In the genomic region with DNA sequence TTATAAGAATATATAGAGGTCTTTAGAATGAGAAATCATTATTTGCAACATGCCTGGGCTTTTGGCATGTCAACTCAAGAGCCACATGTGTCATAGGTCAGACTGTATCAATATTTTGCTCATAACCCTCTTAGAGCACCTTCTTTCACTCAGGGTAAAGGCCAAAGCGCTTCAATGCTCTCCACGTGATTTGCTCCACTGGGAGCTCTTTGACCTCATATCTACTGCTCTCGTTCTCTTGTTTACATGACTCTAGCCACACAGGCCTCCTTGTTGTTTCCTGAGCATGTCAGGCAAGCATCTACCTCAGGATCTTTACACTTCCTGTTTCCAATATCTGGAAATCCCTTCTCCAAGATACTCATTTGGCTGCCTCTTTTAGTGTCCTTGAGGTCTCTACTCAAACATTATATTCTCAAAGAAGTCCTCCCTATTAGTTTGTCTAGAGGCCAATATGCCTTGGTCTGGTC, we compare ENCODE assay signal across 1 cellular context.
TF ChIP-seq lines count a peak whose summit lies in the region.

No MANE protein-coding gene starts in this region.

TF ChIP-seq in HepG2, 621 proteins besides CTCF, POLR2A, EP300 and RAD21 (continued from another document and continues in another):
- TF ChIP-seq, protein P1, sequence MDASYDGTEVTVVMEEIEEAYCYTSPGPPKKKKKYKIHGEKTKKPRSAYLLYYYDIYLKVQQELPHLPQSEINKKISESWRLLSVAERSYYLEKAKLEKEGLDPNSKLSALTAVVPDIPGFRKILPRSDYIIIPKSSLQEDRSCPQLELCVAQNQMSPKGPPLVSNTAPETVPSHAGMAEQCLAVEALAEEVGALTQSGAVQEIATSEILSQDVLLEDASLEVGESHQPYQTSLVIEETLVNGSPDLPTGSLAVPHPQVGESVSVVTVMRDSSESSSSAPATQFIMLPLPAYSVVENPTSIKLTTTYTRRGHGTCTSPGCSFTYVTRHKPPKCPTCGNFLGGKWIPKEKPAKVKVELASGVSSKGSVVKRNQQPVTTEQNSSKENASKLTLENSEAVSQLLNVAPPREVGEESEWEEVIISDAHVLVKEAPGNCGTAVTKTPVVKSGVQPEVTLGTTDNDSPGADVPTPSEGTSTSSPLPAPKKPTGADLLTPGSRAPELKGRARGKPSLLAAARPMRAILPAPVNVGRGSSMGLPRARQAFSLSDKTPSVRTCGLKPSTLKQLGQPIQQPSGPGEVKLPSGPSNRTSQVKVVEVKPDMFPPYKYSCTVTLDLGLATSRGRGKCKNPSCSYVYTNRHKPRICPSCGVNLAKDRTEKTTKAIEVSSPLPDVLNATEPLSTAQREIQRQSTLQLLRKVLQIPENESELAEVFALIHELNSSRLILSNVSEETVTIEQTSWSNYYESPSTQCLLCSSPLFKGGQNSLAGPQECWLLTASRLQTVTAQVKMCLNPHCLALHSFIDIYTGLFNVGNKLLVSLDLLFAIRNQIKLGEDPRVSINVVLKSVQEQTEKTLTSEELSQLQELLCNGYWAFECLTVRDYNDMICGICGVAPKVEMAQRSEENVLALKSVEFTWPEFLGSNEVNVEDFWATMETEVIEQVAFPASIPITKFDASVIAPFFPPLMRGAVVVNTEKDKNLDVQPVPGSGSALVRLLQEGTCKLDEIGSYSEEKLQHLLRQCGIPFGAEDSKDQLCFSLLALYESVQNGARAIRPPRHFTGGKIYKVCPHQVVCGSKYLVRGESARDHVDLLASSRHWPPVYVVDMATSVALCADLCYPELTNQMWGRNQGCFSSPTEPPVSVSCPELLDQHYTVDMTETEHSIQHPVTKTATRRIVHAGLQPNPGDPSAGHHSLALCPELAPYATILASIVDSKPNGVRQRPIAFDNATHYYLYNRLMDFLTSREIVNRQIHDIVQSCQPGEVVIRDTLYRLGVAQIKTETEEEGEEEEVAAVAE (CRISPR knock-in tag; IDR thresholded peaks at IDR 0.05; ENCODE audit: borderline replicate concordance) = peak; percentile 77; the same call in 1 of the 2 replicates
- TF ChIP-seq KLF11 (CRISPR knock-in tag; IDR thresholded peaks at IDR 0.05) (peak; percentile 88; the same call in 1 of the 2 replicates), MTA1 (CRISPR knock-in tag; IDR thresholded peaks at IDR 0.05; ENCODE audit: borderline replicate concordance) (no peak; the same call in 1 of the 2 replicates), TMF1 (CRISPR knock-in tag; IDR thresholded peaks at IDR 0.05; ENCODE audit: low read depth) (no peak), ZNF383 (CRISPR knock-in tag; IDR thresholded peaks at IDR 0.05; ENCODE audit: borderline replicate concordance) (no peak), KMT2B (CRISPR knock-in tag; IDR thresholded peaks at IDR 0.05) (peak; percentile 68; the same call in 1 of the 2 replicates), ZNF232 (CRISPR knock-in tag; IDR thresholded peaks at IDR 0.05; ENCODE audit: borderline replicate concordance) (peak; percentile 94; the same call in 1 of the 2 replicates), ATAD3A (CRISPR knock-in tag; IDR thresholded peaks at IDR 0.05) (no peak), SMAD1 (CRISPR knock-in tag; IDR thresholded peaks at IDR 0.05; ENCODE audit: borderline replicate concordance, low read depth) (no peak), ZNF496 (CRISPR knock-in tag; IDR thresholded peaks at IDR 0.05; ENCODE audit: insufficient replicate concordance) (no peak), CC2D1A (CRISPR knock-in tag; IDR thresholded peaks at IDR 0.05) (no peak), ZKSCAN1 (IDR thresholded peaks at IDR 0.05; ENCODE audit: low read length) (0 out of 2 replicates have a peak, but pooled peaks have one; percentile 20), EZH2 (conservative IDR thresholded peaks at IDR 0.05; ENCODE audit: low read depth, low read length) (no peak), ZBTB21 (CRISPR knock-in tag; IDR thresholded peaks at IDR 0.05) (peak; percentile 78), ZNF207 (IDR thresholded peaks at IDR 0.05; ENCODE audit: borderline replicate concordance) (no peak), MED13 (CRISPR knock-in tag; IDR thresholded peaks at IDR 0.05) (no peak), TAF15 (IDR thresholded peaks at IDR 0.05; ENCODE audit: low read depth, low read length, poor library complexity, severe bottlenecking) (no peak), ZNF547 (CRISPR knock-in tag; IDR thresholded peaks at IDR 0.05) (peak; percentile 48; the same call in 1 of the 2 replicates), KDM5A (IDR thresholded peaks at IDR 0.05; ENCODE audit: borderline replicate concordance, low read length) (no peak)
- TF ChIP-seq, protein P2, sequence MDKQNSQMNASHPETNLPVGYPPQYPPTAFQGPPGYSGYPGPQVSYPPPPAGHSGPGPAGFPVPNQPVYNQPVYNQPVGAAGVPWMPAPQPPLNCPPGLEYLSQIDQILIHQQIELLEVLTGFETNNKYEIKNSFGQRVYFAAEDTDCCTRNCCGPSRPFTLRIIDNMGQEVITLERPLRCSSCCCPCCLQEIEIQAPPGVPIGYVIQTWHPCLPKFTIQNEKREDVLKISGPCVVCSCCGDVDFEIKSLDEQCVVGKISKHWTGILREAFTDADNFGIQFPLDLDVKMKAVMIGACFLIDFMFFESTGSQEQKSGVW (CRISPR knock-in tag; IDR thresholded peaks at IDR 0.05; ENCODE audit: borderline replicate concordance) = no peak
- TF ChIP-seq, protein P3, sequence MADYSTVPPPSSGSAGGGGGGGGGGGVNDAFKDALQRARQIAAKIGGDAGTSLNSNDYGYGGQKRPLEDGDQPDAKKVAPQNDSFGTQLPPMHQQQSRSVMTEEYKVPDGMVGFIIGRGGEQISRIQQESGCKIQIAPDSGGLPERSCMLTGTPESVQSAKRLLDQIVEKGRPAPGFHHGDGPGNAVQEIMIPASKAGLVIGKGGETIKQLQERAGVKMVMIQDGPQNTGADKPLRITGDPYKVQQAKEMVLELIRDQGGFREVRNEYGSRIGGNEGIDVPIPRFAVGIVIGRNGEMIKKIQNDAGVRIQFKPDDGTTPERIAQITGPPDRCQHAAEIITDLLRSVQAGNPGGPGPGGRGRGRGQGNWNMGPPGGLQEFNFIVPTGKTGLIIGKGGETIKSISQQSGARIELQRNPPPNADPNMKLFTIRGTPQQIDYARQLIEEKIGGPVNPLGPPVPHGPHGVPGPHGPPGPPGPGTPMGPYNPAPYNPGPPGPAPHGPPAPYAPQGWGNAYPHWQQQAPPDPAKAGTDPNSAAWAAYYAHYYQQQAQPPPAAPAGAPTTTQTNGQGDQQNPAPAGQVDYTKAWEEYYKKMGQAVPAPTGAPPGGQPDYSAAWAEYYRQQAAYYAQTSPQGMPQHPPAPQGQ (CRISPR knock-in tag; IDR thresholded peaks at IDR 0.05; ENCODE audit: borderline replicate concordance) = 0 out of 2 replicates have a peak, but pooled peaks have one; percentile 41
- TF ChIP-seq, protein P4, sequence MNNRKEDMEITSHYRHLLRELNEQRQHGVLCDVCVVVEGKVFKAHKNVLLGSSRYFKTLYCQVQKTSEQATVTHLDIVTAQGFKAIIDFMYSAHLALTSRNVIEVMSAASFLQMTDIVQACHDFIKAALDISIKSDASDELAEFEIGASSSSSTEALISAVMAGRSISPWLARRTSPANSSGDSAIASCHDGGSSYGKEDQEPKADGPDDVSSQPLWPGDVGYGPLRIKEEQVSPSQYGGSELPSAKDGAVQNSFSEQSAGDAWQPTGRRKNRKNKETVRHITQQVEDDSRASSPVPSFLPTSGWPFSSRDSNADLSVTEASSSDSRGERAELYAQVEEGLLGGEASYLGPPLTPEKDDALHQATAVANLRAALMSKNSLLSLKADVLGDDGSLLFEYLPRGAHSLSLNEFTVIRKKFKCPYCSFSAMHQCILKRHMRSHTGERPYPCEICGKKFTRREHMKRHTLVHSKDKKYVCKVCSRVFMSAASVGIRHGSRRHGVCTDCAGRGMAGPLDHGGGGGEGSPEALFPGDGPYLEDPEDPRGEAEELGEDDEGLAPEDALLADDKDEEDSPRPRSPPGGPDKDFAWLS (CRISPR knock-in tag; IDR thresholded peaks at IDR 0.05; ENCODE audit: borderline replicate concordance) = no peak
- TF ChIP-seq, protein P5, sequence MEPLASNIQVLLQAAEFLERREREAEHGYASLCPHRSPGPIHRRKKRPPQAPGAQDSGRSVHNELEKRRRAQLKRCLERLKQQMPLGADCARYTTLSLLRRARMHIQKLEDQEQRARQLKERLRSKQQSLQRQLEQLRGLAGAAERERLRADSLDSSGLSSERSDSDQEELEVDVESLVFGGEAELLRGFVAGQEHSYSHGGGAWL (CRISPR knock-in tag; IDR thresholded peaks at IDR 0.05) = no peak
- TF ChIP-seq, protein P6, sequence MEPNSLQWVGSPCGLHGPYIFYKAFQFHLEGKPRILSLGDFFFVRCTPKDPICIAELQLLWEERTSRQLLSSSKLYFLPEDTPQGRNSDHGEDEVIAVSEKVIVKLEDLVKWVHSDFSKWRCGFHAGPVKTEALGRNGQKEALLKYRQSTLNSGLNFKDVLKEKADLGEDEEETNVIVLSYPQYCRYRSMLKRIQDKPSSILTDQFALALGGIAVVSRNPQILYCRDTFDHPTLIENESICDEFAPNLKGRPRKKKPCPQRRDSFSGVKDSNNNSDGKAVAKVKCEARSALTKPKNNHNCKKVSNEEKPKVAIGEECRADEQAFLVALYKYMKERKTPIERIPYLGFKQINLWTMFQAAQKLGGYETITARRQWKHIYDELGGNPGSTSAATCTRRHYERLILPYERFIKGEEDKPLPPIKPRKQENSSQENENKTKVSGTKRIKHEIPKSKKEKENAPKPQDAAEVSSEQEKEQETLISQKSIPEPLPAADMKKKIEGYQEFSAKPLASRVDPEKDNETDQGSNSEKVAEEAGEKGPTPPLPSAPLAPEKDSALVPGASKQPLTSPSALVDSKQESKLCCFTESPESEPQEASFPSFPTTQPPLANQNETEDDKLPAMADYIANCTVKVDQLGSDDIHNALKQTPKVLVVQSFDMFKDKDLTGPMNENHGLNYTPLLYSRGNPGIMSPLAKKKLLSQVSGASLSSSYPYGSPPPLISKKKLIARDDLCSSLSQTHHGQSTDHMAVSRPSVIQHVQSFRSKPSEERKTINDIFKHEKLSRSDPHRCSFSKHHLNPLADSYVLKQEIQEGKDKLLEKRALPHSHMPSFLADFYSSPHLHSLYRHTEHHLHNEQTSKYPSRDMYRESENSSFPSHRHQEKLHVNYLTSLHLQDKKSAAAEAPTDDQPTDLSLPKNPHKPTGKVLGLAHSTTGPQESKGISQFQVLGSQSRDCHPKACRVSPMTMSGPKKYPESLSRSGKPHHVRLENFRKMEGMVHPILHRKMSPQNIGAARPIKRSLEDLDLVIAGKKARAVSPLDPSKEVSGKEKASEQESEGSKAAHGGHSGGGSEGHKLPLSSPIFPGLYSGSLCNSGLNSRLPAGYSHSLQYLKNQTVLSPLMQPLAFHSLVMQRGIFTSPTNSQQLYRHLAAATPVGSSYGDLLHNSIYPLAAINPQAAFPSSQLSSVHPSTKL (CRISPR knock-in tag; IDR thresholded peaks at IDR 0.05) = peak; percentile 100
- TF ChIP-seq, protein P7, sequence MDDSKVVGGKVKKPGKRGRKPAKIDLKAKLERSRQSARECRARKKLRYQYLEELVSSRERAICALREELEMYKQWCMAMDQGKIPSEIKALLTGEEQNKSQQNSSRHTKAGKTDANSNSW (CRISPR knock-in tag; IDR thresholded peaks at IDR 0.05; ENCODE audit: borderline replicate concordance) = no peak
- TF ChIP-seq, protein P8, sequence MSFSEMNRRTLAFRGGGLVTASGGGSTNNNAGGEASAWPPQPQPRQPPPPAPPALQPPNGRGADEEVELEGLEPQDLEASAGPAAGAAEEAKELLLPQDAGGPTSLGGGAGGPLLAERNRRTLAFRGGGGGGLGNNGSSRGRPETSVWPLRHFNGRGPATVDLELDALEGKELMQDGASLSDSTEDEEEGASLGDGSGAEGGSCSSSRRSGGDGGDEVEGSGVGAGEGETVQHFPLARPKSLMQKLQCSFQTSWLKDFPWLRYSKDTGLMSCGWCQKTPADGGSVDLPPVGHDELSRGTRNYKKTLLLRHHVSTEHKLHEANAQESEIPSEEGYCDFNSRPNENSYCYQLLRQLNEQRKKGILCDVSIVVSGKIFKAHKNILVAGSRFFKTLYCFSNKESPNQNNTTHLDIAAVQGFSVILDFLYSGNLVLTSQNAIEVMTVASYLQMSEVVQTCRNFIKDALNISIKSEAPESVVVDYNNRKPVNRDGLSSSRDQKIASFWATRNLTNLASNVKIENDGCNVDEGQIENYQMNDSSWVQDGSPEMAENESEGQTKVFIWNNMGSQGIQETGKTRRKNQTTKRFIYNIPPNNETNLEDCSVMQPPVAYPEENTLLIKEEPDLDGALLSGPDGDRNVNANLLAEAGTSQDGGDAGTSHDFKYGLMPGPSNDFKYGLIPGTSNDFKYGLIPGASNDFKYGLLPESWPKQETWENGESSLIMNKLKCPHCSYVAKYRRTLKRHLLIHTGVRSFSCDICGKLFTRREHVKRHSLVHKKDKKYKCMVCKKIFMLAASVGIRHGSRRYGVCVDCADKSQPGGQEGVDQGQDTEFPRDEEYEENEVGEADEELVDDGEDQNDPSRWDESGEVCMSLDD (CRISPR knock-in tag; IDR thresholded peaks at IDR 0.05; ENCODE audit: borderline replicate concordance) = no peak; the same call in 1 of the 2 replicates
- TF ChIP-seq, protein P9, sequence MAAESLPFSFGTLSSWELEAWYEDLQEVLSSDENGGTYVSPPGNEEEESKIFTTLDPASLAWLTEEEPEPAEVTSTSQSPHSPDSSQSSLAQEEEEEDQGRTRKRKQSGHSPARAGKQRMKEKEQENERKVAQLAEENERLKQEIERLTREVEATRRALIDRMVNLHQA (CRISPR knock-in tag; IDR thresholded peaks at IDR 0.05) = no peak
- TF ChIP-seq, protein P10, sequence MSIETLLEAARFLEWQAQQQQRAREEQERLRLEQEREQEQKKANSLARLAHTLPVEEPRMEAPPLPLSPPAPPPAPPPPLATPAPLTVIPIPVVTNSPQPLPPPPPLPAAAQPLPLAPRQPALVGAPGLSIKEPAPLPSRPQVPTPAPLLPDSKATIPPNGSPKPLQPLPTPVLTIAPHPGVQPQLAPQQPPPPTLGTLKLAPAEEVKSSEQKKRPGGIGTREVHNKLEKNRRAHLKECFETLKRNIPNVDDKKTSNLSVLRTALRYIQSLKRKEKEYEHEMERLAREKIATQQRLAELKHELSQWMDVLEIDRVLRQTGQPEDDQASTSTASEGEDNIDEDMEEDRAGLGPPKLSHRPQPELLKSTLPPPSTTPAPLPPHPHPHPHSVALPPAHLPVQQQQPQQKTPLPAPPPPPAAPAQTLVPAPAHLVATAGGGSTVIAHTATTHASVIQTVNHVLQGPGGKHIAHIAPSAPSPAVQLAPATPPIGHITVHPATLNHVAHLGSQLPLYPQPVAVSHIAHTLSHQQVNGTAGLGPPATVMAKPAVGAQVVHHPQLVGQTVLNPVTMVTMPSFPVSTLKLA (IDR thresholded peaks at IDR 0.05) = peak; percentile 87
- TF ChIP-seq, protein P11, sequence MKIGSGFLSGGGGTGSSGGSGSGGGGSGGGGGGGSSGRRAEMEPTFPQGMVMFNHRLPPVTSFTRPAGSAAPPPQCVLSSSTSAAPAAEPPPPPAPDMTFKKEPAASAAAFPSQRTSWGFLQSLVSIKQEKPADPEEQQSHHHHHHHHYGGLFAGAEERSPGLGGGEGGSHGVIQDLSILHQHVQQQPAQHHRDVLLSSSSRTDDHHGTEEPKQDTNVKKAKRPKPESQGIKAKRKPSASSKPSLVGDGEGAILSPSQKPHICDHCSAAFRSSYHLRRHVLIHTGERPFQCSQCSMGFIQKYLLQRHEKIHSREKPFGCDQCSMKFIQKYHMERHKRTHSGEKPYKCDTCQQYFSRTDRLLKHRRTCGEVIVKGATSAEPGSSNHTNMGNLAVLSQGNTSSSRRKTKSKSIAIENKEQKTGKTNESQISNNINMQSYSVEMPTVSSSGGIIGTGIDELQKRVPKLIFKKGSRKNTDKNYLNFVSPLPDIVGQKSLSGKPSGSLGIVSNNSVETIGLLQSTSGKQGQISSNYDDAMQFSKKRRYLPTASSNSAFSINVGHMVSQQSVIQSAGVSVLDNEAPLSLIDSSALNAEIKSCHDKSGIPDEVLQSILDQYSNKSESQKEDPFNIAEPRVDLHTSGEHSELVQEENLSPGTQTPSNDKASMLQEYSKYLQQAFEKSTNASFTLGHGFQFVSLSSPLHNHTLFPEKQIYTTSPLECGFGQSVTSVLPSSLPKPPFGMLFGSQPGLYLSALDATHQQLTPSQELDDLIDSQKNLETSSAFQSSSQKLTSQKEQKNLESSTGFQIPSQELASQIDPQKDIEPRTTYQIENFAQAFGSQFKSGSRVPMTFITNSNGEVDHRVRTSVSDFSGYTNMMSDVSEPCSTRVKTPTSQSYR (CRISPR knock-in tag; IDR thresholded peaks at IDR 0.05; ENCODE audit: borderline replicate concordance) = no peak; the same call in 1 of the 2 replicates
